In the genomic region with DNA sequence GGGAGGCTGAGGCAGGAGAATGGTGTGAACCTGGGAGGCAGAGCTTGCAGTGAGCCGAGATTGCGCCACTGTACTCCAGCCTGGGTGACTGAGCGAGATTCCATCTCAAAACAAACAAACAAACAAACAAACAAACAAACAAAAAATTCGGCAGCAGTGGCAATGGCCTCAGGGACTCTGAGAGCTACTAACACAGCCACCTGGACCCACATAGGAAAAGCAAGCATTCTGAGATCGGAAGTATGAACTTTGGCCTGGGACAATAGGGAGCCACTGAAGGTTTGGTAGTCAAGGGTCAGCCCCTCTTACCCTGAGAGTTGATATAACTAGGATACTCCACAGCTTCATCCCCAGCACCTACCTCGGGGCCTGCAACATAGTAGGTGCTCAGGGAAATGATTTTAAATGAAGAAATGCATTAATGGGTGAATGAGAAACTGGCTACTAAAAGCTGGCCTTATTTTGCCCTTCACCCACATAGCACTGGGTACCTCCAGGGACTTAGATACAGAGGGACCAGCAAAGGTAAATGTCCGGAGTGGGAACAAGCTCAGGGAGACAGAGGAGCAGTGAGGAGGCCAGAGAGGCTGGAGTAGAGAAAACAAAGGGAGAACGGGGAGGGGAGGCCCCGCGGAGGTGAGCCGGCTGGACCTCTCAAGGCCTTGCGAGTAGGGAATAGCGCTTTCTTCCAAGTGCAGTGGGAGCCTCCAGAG, we compare ENCODE assay signal across 16 cellular contexts. TPM values are rescaled to one million over a fixed set of nuclear protein-coding genes. Genes with fewer than 3 reads are reported as not detected.
A peak's percentile ranks its signal among the peaks of the same experiment; 100 is the strongest.
DNase-seq lines count a peak whose midpoint lies in the region; ATAC-seq, FAIRE-seq and TF ChIP-seq lines count a peak whose summit lies in the region.
"Had no signal": no experiment of that assay in that cellular context is flagged by ENCODE, and none has a peak within 500 bp of the region (broad histone marks: within the 10 kb centered on the region; RNA-seq: fewer than 3 reads in every experiment).

No MANE protein-coding gene starts in this region.

- peaks cover 10% of the 10 kb centered on the region for H3K9me2 ChIP-seq in GM23338 (ENCODE audit: insufficient read depth)

- no peak for FAIRE-seq in A549 (lab: Jason Lieb, UNC)

- H3K27ac ChIP-seq in A549, result peak overlapping the region; percentile 88
- no peak overlapping the region for H3K27ac ChIP-seq in GM23338 (ENCODE audit: low read depth)
- peak overlapping the region; percentile 32 for H3K27ac ChIP-seq in psoas muscle

- H4K20me1 ChIP-seq in GM23338 (replicated peaks; ENCODE audit: insufficient read depth), result no peaks in the 10 kb centered on the region

- H3K4me3 Mint-ChIP-seq in GM23338, result no peak overlapping the region
- H3K4me3 Mint-ChIP-seq in endothelial cell (ENCODE audit: unreplicated experiment), result no peak overlapping the region
- no peak overlapping the region for H3K4me3 Mint-ChIP-seq in type B pancreatic cell
- H3K4me3 Mint-ChIP-seq: CD4-positive, CD25-positive, alpha-beta regulatory T cell had no signal

- TF ChIP-seq EP300 in A549 (IDR thresholded peaks at IDR 0.05), result no peak

- H3K79me2 ChIP-seq in GM23338 (replicated peaks; ENCODE audit: insufficient read depth), result no peaks in the 10 kb centered on the region

- no peak for DNase-seq in A549 (ENCODE audit: low read depth in 1 of 2, low spot score in 1 of 2)
- no peak for DNase-seq in GM23338 (ENCODE audit: low spot score)
- DNase-seq in endothelial cell (ENCODE audit: low spot score), result no peak
- peak; percentile 0 to 29 for DNase-seq in psoas muscle
- no peak for DNase-seq in type B pancreatic cell (ENCODE audit: extremely low spot score, unreplicated experiment)
- DNase-seq in epidermal melanocyte (ENCODE audit: insufficient read length, low spot score), result no peak
- DNase-seq: ACHN; CD4-positive, CD25-positive, alpha-beta regulatory T cell; DMS79; GOT3; NCI-H1092; NCI-H146; NCI-H2081; NCI-H510A treated with DMSO at 0.1 percent for 48 hours had no signal

- H3F3A ChIP-seq in GM23338 (replicated peaks; ENCODE audit: low read depth), result no peaks in the 10 kb centered on the region

- H3K36me3 ChIP-seq in GM23338 (ENCODE audit: insufficient read depth) (no peaks in the 10 kb centered on the region), psoas muscle (ENCODE audit: insufficient read depth in 1 of 2, low read depth in 1 of 2) (no peaks in the 10 kb centered on the region)

- POLR2A ChIA-PET in A549 (lab: Yijun Ruan, JAX), result interaction anchor here (0.7 kb wide), 1 partner anchor 198 kb away, joined by 3 read pairs; a partner anchor contains a TSS

- H3K27me3 Mint-ChIP-seq in GM23338 (ENCODE audit: insufficient read depth, low read depth, poor library complexity) (peaks cover 9% of the 10 kb centered on the region), endothelial cell (ENCODE audit: unreplicated experiment) (peaks cover 12% of the 10 kb centered on the region), type B pancreatic cell (peaks cover 2% of the 10 kb centered on the region)
- H3K27me3 Mint-ChIP-seq: CD4-positive, CD25-positive, alpha-beta regulatory T cell had no signal

- no peaks in the 10 kb centered on the region for H3K9me3 Mint-ChIP-seq in GM23338
- H3K9me3 Mint-ChIP-seq in endothelial cell (ENCODE audit: unreplicated experiment), result no peaks in the 10 kb centered on the region
- no peaks in the 10 kb centered on the region for H3K9me3 Mint-ChIP-seq in type B pancreatic cell
- H3K9me3 Mint-ChIP-seq: CD4-positive, CD25-positive, alpha-beta regulatory T cell had no signal

- H3K4me3 ChIP-seq in A549 (no peak overlapping the region), GM23338 (no peak overlapping the region), psoas muscle (no peak overlapping the region)

- 77% methylated on average over 13 of the region's 13 CpGs for WGBS in A549 (ENCODE audit: missing lambda C conversion rate)
- WGBS in psoas muscle, 3 donors, result 78 to 88% (median 84%) methylated on average over 10 to 13 of the region's 13 CpGs

- H3K9me3 ChIP-seq in A549, result no peaks in the 10 kb centered on the region
- no peaks in the 10 kb centered on the region for H3K9me3 ChIP-seq in psoas muscle

- TF ChIP-seq RAD21 in A549 (conservative IDR thresholded peaks at IDR 0.05 in 1 of 2, IDR thresholded peaks at IDR 0.05 in 1 of 2), result no peak

- intact Hi-C loops in psoas muscle (cut with DNase I), result loop anchor here (5.0 kb wide), 4 partner anchors 158 to 273 kb away; no protein-coding TSS in a partner anchor

- H3K4me1 ChIP-seq in A549 (peaks cover 36% of the 10 kb centered on the region), GM23338 (ENCODE audit: insufficient read depth) (no peaks in the 10 kb centered on the region; the same call in 1 of the 2 replicates), psoas muscle (peaks cover 16% of the 10 kb centered on the region)

- H3K36me3 Mint-ChIP-seq in GM23338 (ENCODE audit: low read depth) (no peaks in the 10 kb centered on the region), endothelial cell (ENCODE audit: low read depth, unreplicated experiment) (no peaks in the 10 kb centered on the region), type B pancreatic cell (no peaks in the 10 kb centered on the region)
- H3K36me3 Mint-ChIP-seq: CD4-positive, CD25-positive, alpha-beta regulatory T cell had no signal

- TF ChIP-seq CTCF in A549 (IDR thresholded peaks at IDR 0.05) (no peak), GM23338 (conservative IDR thresholded peaks at IDR 0.05; ENCODE audit: low read depth in 2 of 2) (no peak), endothelial cell (IDR thresholded peaks at IDR 0.05; ENCODE audit: unreplicated experiment) (no peak), psoas muscle (IDR thresholded peaks at IDR 0.05) (no peak), type B pancreatic cell (conservative IDR thresholded peaks at IDR 0.05) (no peak)

- ATAC-seq in A549, result no peak
- ATAC-seq in GM23338, result no peak
- no peak for ATAC-seq in psoas muscle
- ATAC-seq in HG02642 (IDR thresholded peaks at IDR 0.05; ENCODE audit: poor library complexity, unreplicated experiment), result no peak

- H3K4me2 ChIP-seq in A549 (no peak overlapping the region), GM23338 (no peak overlapping the region)

- H3K27me3 ChIP-seq in GM23338 (ENCODE audit: insufficient read depth) (no peaks in the 10 kb centered on the region), psoas muscle (ENCODE audit: insufficient read depth in 3 of 3, low read length in 2 of 3) (no peaks in the 10 kb centered on the region)

- CTCF ChIA-PET in A549 (lab: Yijun Ruan, JAX), result interaction anchor here (0.6 to 12.7 kb wide), 8 partner anchors 10 to 320 kb away, joined by 3 to 546 read pairs (median 6); no protein-coding TSS in a partner anchor

- H3K4me1 Mint-ChIP-seq in GM23338, result peaks cover 5% of the 10 kb centered on the region; the same call in 2 of the 3 replicates
- no peaks in the 10 kb centered on the region for H3K4me1 Mint-ChIP-seq in endothelial cell (ENCODE audit: unreplicated experiment)
- H3K4me1 Mint-ChIP-seq in type B pancreatic cell (ENCODE audit: unreplicated experiment), result peaks cover 6% of the 10 kb centered on the region

- TF ChIP-seq POLR2A in A549 (IDR thresholded peaks at IDR 0.05; ENCODE audit: low read length), result no peak

- peak overlapping the region; percentile 81; the same call in 1 of the 2 replicates for H3K27ac Mint-ChIP-seq in GM23338
- H3K27ac Mint-ChIP-seq in endothelial cell (ENCODE audit: unreplicated experiment), result peak overlapping the region; percentile 6
- H3K27ac Mint-ChIP-seq in type B pancreatic cell, result no peak overlapping the region
- H3K27ac Mint-ChIP-seq: CD4-positive, CD25-positive, alpha-beta regulatory T cell had no signal

- no peak overlapping the region for H2AFZ ChIP-seq in GM23338

TF ChIP-seq in A549, 52 proteins besides CTCF, POLR2A, EP300 and RAD21 (continues in another document):
- TF ChIP-seq, protein P1, sequence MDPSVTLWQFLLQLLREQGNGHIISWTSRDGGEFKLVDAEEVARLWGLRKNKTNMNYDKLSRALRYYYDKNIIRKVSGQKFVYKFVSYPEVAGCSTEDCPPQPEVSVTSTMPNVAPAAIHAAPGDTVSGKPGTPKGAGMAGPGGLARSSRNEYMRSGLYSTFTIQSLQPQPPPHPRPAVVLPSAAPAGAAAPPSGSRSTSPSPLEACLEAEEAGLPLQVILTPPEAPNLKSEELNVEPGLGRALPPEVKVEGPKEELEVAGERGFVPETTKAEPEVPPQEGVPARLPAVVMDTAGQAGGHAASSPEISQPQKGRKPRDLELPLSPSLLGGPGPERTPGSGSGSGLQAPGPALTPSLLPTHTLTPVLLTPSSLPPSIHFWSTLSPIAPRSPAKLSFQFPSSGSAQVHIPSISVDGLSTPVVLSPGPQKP (IDR thresholded peaks at IDR 0.05; ENCODE audit: low read depth, low read length), result no peak
- TF ChIP-seq, protein P2, sequence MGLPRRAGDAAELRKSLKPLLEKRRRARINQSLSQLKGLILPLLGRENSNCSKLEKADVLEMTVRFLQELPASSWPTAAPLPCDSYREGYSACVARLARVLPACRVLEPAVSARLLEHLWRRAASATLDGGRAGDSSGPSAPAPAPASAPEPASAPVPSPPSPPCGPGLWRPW (IDR thresholded peaks at IDR 0.05), result no peak
- no peak for TF ChIP-seq JUNB (IDR thresholded peaks at IDR 0.05)

TF ChIP-seq in GM23338, 12 proteins besides CTCF, POLR2A, EP300 and RAD21 (continues in another document):
- TF ChIP-seq ZNF114 (CRISPR knock-in tag; IDR thresholded peaks at IDR 0.05), result no peak

RNA-seq across cellular contexts. Expression of a gene that starts 46.6 kb away (rescaled TPM):
- 0.03 and 0.07 TPM in 2 replicates for polyA plus RNA-seq in A549 (2011; rRNA removed)
- 0.01 and 0.05 TPM in 2 replicates for polyA plus RNA-seq in A549 (2012; cell fraction: cytosol; rRNA removed)
- 0.01 and 0.11 TPM in 2 replicates for polyA plus RNA-seq in A549 (2012; cell fraction: nucleus; rRNA removed)
- 0.04 to 0.05 TPM (median 0.04 TPM) in 3 replicates for polyA plus RNA-seq in A549 (2017; fragmentation: RNase III; extraction: RNeasy Plus Mini Kit Qiagen cat#74134 plus additional on column Dnase treatment)
- 0.04 and 0.24 TPM in 2 replicates for polyA minus RNA-seq in A549 (2011; rRNA and poly(A)+ RNA removed)
- 28.7 and 29.0 TPM in 2 replicates for total RNA-seq in GM23338 (2014; rRNA removed; shearing (Covaris generic))
- polyA plus RNA-seq in GM23338 (2016; fragmentation: Nextera tagmentation; extraction: Ambion mirVana), result 6.6 and 7.5 TPM in 2 replicates
- total RNA-seq in endothelial cell (ENCODE audit: unreplicated experiment), result 12.2 TPM
- 10 to 100 TPM in 2 of 4 donors, 1 to 10 TPM in 2; 8.0 to 26.5 (median 13.3) TPM for total RNA-seq in psoas muscle
- polyA plus RNA-seq in psoas muscle, result 1 to 10 TPM; 2.7 to 4.1 (median 3.6) TPM
- total RNA-seq in type B pancreatic cell (ENCODE audit: low replicate concordance), result 4.6 and 33.3 TPM in 2 replicates
- total RNA-seq: CD4-positive, CD25-positive, alpha-beta regulatory T cell; MCF 10A had no signal
- polyA plus RNA-seq: CD4-positive, CD25-positive, alpha-beta regulatory T cell had no signal

Comparison
In these comparisons a context has a peak if more than half of its experiments do, and no peak if none do; other contexts are left out.
1. DNase-seq: peak in psoas muscle (2 of 2); none in A549 (0 of 2), GM23338 (single experiment), endothelial cell (single experiment), type B pancreatic cell (single experiment) and epidermal melanocyte (single experiment).